Comparison of ENCODE assay signal across 8 cellular contexts in genomic region chr2:113370478-113371091, GRCh38.
DNase-seq lines count a peak whose midpoint lies in the region; ATAC-seq and TF ChIP-seq lines count a peak whose summit lies in the region.

No MANE protein-coding gene starts in this region.

- TF ChIP-seq POLR2A in gastroesophageal sphincter (IDR thresholded peaks at IDR 0.05), result no peak

- H4K20me1 ChIP-seq in Loucy (ENCODE audit: insufficient read depth, low read length, poor library complexity, severe bottlenecking), result no peaks in the 10 kb centered on the region

- H3K4me1 Mint-ChIP-seq in activated T-cell treated with anti-CD3 and anti-CD28 coated beads, Interleukin-2, amount 50 U/mL, for 72 hours (ENCODE audit: low read depth), result peaks cover 4% of the 10 kb centered on the region

- H3K4me3 Mint-ChIP-seq in activated T-cell treated with anti-CD3 and anti-CD28 coated beads, Interleukin-2, amount 50 U/mL, for 72 hours, result no peak overlapping the region

- peak; percentile 68 to 69 for DNase-seq in activated T-cell treated with anti-CD3 and anti-CD28 coated beads, Interleukin-2, amount 50 U/mL, for 72 hours
- DNase-seq in psoas muscle (peak; percentile 43 to 70), GM19240 (ENCODE audit: insufficient read length, low spot score) (no peak), NOMO-1 treated with dmso at 0.1 percent for 144 hours (lab: John Stamatoyannopoulos, UW; ENCODE audit: unreplicated experiment) (no peak), NCI-H446 (lab: John Stamatoyannopoulos, UW) (no peak)

- peaks cover 8% of the 10 kb centered on the region for H3K4me1 ChIP-seq in Loucy (ENCODE audit: insufficient read depth, low read length, poor library complexity, severe bottlenecking)
- peaks cover 0 to 6% (median 0%) of the 10 kb centered on the region in 3 donors for H3K4me1 ChIP-seq in gastroesophageal sphincter
- no peaks in the 10 kb centered on the region for H3K4me1 ChIP-seq in psoas muscle

- H3K9me3 Mint-ChIP-seq in activated T-cell treated with anti-CD3 and anti-CD28 coated beads, Interleukin-2, amount 50 U/mL, for 72 hours, result no peaks in the 10 kb centered on the region

- H3K4me3 ChIP-seq in Loucy (ENCODE audit: low read length, poor library complexity, severe bottlenecking) (no peak overlapping the region), gastroesophageal sphincter (no peak overlapping the region), psoas muscle (no peak overlapping the region)

- TF ChIP-seq EP300 in gastroesophageal sphincter (IDR thresholded peaks at IDR 0.05), result no peak

- no peaks in the 10 kb centered on the region for H3K79me2 ChIP-seq in Loucy (ENCODE audit: insufficient read depth, low read length)

- H3K27me3 Mint-ChIP-seq in activated T-cell treated with anti-CD3 and anti-CD28 coated beads, Interleukin-2, amount 50 U/mL, for 72 hours (ENCODE audit: low read depth), result no peaks in the 10 kb centered on the region

- H2AFZ ChIP-seq in Loucy (ENCODE audit: low read length), result no peak overlapping the region

- H3K27ac ChIP-seq in gastroesophageal sphincter, result no peak overlapping the region
- H3K27ac ChIP-seq in psoas muscle, result no peak overlapping the region

- no peak overlapping the region for H3K4me2 ChIP-seq in Loucy (ENCODE audit: low read depth, low read length, poor library complexity, severe bottlenecking)

- WGBS in gastroesophageal sphincter (ENCODE audit: low coverage in 1 of 2), 2 donors, result 12 to 16% methylated on average over 7 to 8 of the region's 9 CpGs
- 13 to 15% (median 14%) methylated on average over 9 of the region's 9 CpGs for WGBS in psoas muscle, 3 donors

- H3K9ac ChIP-seq in Loucy (ENCODE audit: low read depth, low read length, poor library complexity, severe bottlenecking), result no peak overlapping the region

- H3K27me3 ChIP-seq in Loucy (ENCODE audit: insufficient read depth, low read length, poor library complexity, severe bottlenecking) (no peaks in the 10 kb centered on the region), gastroesophageal sphincter (no peaks in the 10 kb centered on the region), psoas muscle (ENCODE audit: insufficient read depth in 3 of 3, low read length in 2 of 3) (no peaks in the 10 kb centered on the region)

- H3K9me3 ChIP-seq in Loucy (ENCODE audit: insufficient read depth, low read depth, low read length) (no peaks in the 10 kb centered on the region), gastroesophageal sphincter (no peaks in the 10 kb centered on the region), psoas muscle (no peaks in the 10 kb centered on the region)

- intact Hi-C loops in psoas muscle (cut with DNase I), result loop anchor here (1.0 to 10.0 kb wide), 5 partner anchors 121 to 236 kb away; no protein-coding TSS in a partner anchor

- H3K27ac Mint-ChIP-seq in activated T-cell treated with anti-CD3 and anti-CD28 coated beads, Interleukin-2, amount 50 U/mL, for 72 hours, result peak overlapping the region; percentile 9

- peak; percentile 68 for TF ChIP-seq CTCF in Loucy (conservative IDR thresholded peaks at IDR 0.05; ENCODE audit: low read length)
- TF ChIP-seq CTCF in gastroesophageal sphincter (IDR thresholded peaks at IDR 0.05), result peak; percentile 54 to 89 (median 80)
- peak; percentile 68 for TF ChIP-seq CTCF in psoas muscle (IDR thresholded peaks at IDR 0.05)

- ATAC-seq in GM18511 (IDR thresholded peaks at IDR 0.05; ENCODE audit: unreplicated experiment) (peak; percentile 65), gastroesophageal sphincter (peak; percentile 86), psoas muscle (peak; percentile 83 to 97 (median 90))
- ATAC-seq in activated T-cell treated with anti-CD3 and anti-CD28 coated beads, Interleukin-2, amount 50 U/mL, for 72 hours (replicated peaks in 1 of 2), result peak; percentile 96 to 98

- no peaks in the 10 kb centered on the region for H3K36me3 Mint-ChIP-seq in activated T-cell treated with anti-CD3 and anti-CD28 coated beads, Interleukin-2, amount 50 U/mL, for 72 hours (ENCODE audit: insufficient read depth in 2 of 2)

- H3K36me3 ChIP-seq in Loucy (ENCODE audit: insufficient read depth, low read length) (no peaks in the 10 kb centered on the region), gastroesophageal sphincter (no peaks in the 10 kb centered on the region), psoas muscle (ENCODE audit: insufficient read depth in 1 of 2, low read depth in 1 of 2) (no peaks in the 10 kb centered on the region)

- no peaks in the 10 kb centered on the region for H3F3A ChIP-seq in Loucy (ENCODE audit: low read depth)

- no peaks in the 10 kb centered on the region for H3K9me2 ChIP-seq in Loucy (replicated peaks; ENCODE audit: low read depth, low read length)

Comparison
In these comparisons a context has a peak if more than half of its experiments do, and no peak if none do; other contexts are left out.
1. DNase-seq: peak in activated T-cell treated with anti-CD3 and anti-CD28 coated beads, Interleukin-2, amount 50 U/mL, for 72 hours (2 of 2) and psoas muscle (2 of 2); none in GM19240 (single experiment), NOMO-1 treated with dmso at 0.1 percent for 144 hours (single experiment) and NCI-H446 (0 of 2).
2. Peak in every context shown above with its lines, with median percentiles within 50 percentile points of each other: ATAC-seq and CTCF ChIP-seq.